12 cellular contexts compared by ENCODE assay signal in genomic region chr15:48865387-48866079, GRCh38. TPM values are rescaled to one million over a fixed set of nuclear protein-coding genes. Genes with fewer than 3 reads are reported as not detected.
A peak's percentile ranks its signal among the peaks of the same experiment; 100 is the strongest.
DNase-seq lines count a peak whose midpoint lies in the region; ATAC-seq and TF ChIP-seq lines count a peak whose summit lies in the region.
"Had no signal": no experiment of that assay in that cellular context is flagged by ENCODE, and none has a peak within 500 bp of the region (broad histone marks: within the 10 kb centered on the region; RNA-seq: fewer than 3 reads in every experiment).

No MANE protein-coding gene starts in this region.

- H3K27ac ChIP-seq in ACC112 (ENCODE audit: low read depth, low read length) (peak overlapping the region; percentile 74), mesenchymal stem cell (ENCODE audit: low read length, poor library complexity, severe bottlenecking) (peak overlapping the region; percentile 43)
- H3K27ac ChIP-seq in naive thymus-derived CD4-positive, alpha-beta T cell (ENCODE audit: low read depth, low read length): no peak overlapping the region
- H3K27ac ChIP-seq: BLaER1 had no signal

- peaks cover 0 to 37% (median 27%) of the 10 kb centered on the region in 5 donors for H3K27me3 Mint-ChIP-seq in naive thymus-derived CD4-positive, alpha-beta T cell

- ATAC-seq in naive thymus-derived CD4-positive, alpha-beta T cell: no peak

- H3K9me3 Mint-ChIP-seq in naive thymus-derived CD4-positive, alpha-beta T cell: no peaks in the 10 kb centered on the region

- no peak overlapping the region for H3K14ac ChIP-seq in mesenchymal stem cell (ENCODE audit: low read length in 2 of 2)

- H3K9me3 ChIP-seq in mesenchymal stem cell (ENCODE audit: control insufficient read depth, low read length): no peaks in the 10 kb centered on the region
- H3K9me3 ChIP-seq in naive thymus-derived CD4-positive, alpha-beta T cell (ENCODE audit: control insufficient read depth in 2 of 3, low read length in 3 of 3): no peaks in the 10 kb centered on the region
- H3K9me3 ChIP-seq: BLaER1 had no signal

- H3K18ac ChIP-seq in mesenchymal stem cell (ENCODE audit: low read depth in 1 of 2, low read length in 2 of 2): peak overlapping the region in 1 of 2 experiments; percentile 12

- H3K4ac ChIP-seq in mesenchymal stem cell (ENCODE audit: low read depth in 1 of 2, low read length in 2 of 2): peak overlapping the region in 1 of 2 experiments; percentile 79

- peak overlapping the region; percentile 63 for H3K9ac ChIP-seq in mesenchymal stem cell (ENCODE audit: low read length)
- H3K9ac ChIP-seq: BLaER1 had no signal

- H2BK120ac ChIP-seq in mesenchymal stem cell (ENCODE audit: low read depth, low read length): peak overlapping the region; percentile 45

- H3K27ac Mint-ChIP-seq in naive thymus-derived CD4-positive, alpha-beta T cell: no peak overlapping the region

- DNase-seq in HT1080 (ENCODE audit: low read depth) (peak; percentile 72), astrocyte of the hippocampus (ENCODE audit: low read depth, low spot score) (peak; percentile 54), mesenchymal stem cell (peak; percentile 88), medulla oblongata (ENCODE audit: extremely low spot score) (no peak), GM10266 (ENCODE audit: extremely low spot score) (no peak)
- DNase-seq in naive thymus-derived CD4-positive, alpha-beta T cell: no peak
- DNase-seq in activated CD8-positive, alpha-beta memory T cell treated with anti-CD3 and anti-CD28 coated beads for 24 hours: no peak
- DNase-seq: activated CD4-positive, alpha-beta T cell treated with anti-CD3 and anti-CD28 coated beads, Interleukin-2, amount 50 U/mL, for 4 hours; activated naive CD4-positive, alpha-beta T cell; NCI-H187 had no signal

- no peak overlapping the region for H3K4me3 Mint-ChIP-seq in naive thymus-derived CD4-positive, alpha-beta T cell

- no peaks in the 10 kb centered on the region for H3K79me2 ChIP-seq in ACC112 (ENCODE audit: control insufficient read depth, insufficient read depth, low read length, unreplicated experiment)

- peak overlapping the region in 1 of 2 experiments; percentile 54 for H2BK12ac ChIP-seq in mesenchymal stem cell (ENCODE audit: low read length in 2 of 2)

- no peak overlapping the region for H2BK15ac ChIP-seq in mesenchymal stem cell (ENCODE audit: low read depth, poor library complexity, severe bottlenecking)

- peak overlapping the region; percentile 18 for H3K4me3 ChIP-seq in ACC112 (ENCODE audit: low read depth, low read length)
- H3K4me3 ChIP-seq in mesenchymal stem cell (ENCODE audit: insufficient read depth in 1 of 2, low read depth in 1 of 2, low read length in 2 of 2): peak overlapping the region in 1 of 2 experiments; percentile 22
- no peak overlapping the region for H3K4me3 ChIP-seq in naive thymus-derived CD4-positive, alpha-beta T cell (ENCODE audit: low read length)
- H3K4me3 ChIP-seq: BLaER1 had no signal

- H4K8ac ChIP-seq in mesenchymal stem cell (ENCODE audit: low read length): peak overlapping the region; percentile 52

- H3K4me1 Mint-ChIP-seq in naive thymus-derived CD4-positive, alpha-beta T cell: peaks cover 0 to 8% (median 3%) of the 10 kb centered on the region in 7 donors

- no peaks in the 10 kb centered on the region for H3K79me1 ChIP-seq in mesenchymal stem cell (replicated peaks; ENCODE audit: low read length, poor library complexity, severe bottlenecking)

- no peaks in the 10 kb centered on the region for H3K36me3 ChIP-seq in ACC112 (ENCODE audit: insufficient read depth, low read length)
- no peaks in the 10 kb centered on the region for H3K36me3 ChIP-seq in mesenchymal stem cell (ENCODE audit: control insufficient read depth in 1 of 2, insufficient read depth in 2 of 2, low read depth in 1 of 2, low read length in 2 of 2)
- no peaks in the 10 kb centered on the region for H3K36me3 ChIP-seq in naive thymus-derived CD4-positive, alpha-beta T cell (ENCODE audit: control insufficient read depth in 2 of 3, insufficient read depth in 3 of 3, low read length in 3 of 3)
- H3K36me3 ChIP-seq: BLaER1 had no signal

- intact Hi-C loops in naive thymus-derived CD4-positive, alpha-beta T cell (cut with micrococcal nuclease): loop anchor here in 1 of 2 donors (10.0 kb wide), 1 partner anchor 369 kb away; no protein-coding TSS in a partner anchor

- H3K27me3 ChIP-seq in ACC112 (ENCODE audit: insufficient read depth, low read length) (no peaks in the 10 kb centered on the region), mesenchymal stem cell (ENCODE audit: control insufficient read depth in 1 of 2, insufficient read depth in 1 of 2, low read length in 2 of 2) (no peaks in the 10 kb centered on the region)
- no peaks in the 10 kb centered on the region for H3K27me3 ChIP-seq in naive thymus-derived CD4-positive, alpha-beta T cell (ENCODE audit: control insufficient read depth in 2 of 2, insufficient read depth in 2 of 2, low read length in 2 of 2)
- H3K27me3 ChIP-seq: BLaER1 had no signal

- peaks cover 42% of the 10 kb centered on the region for H3K4me1 ChIP-seq in ACC112 (ENCODE audit: control insufficient read depth, insufficient read depth, low read length, unreplicated experiment)
- H3K4me1 ChIP-seq in mesenchymal stem cell (ENCODE audit: control insufficient read depth, insufficient read depth, low read depth, low read length): peaks cover 5% of the 10 kb centered on the region
- H3K4me1 ChIP-seq in naive thymus-derived CD4-positive, alpha-beta T cell (ENCODE audit: control insufficient read depth in 2 of 2, insufficient read depth in 2 of 2, low read length in 2 of 2): no peaks in the 10 kb centered on the region
- H3K4me1 ChIP-seq: BLaER1 had no signal

- TF ChIP-seq CTCF in GM10266 (IDR thresholded peaks at IDR 0.05; ENCODE audit: control insufficient read depth, insufficient read depth, low read depth, missing control alignments): no peak

- 18% methylated on average over 3 of the region's 3 CpGs for WGBS in mesenchymal stem cell

- H2AK5ac ChIP-seq in mesenchymal stem cell (ENCODE audit: low read length, severe bottlenecking): peak overlapping the region; percentile 19

- H3K23ac ChIP-seq in mesenchymal stem cell (ENCODE audit: low read length in 2 of 2): no peak overlapping the region

- no peak overlapping the region for H2BK5ac ChIP-seq in mesenchymal stem cell (ENCODE audit: low read depth, low read length, poor library complexity, severe bottlenecking)

- H3K36me3 Mint-ChIP-seq in naive thymus-derived CD4-positive, alpha-beta T cell: no peaks in the 10 kb centered on the region

- CTCF ChIA-PET in naive thymus-derived CD4-positive, alpha-beta T cell (lab: Charles Lee): interaction anchor here (2.7 kb wide), 1 partner anchor 280 kb away, joined by 9 read pairs; no protein-coding TSS in a partner anchor

- no peak overlapping the region for H4K91ac ChIP-seq in mesenchymal stem cell (ENCODE audit: low read length)

- H2AFZ ChIP-seq in ACC112 (ENCODE audit: low read length, unreplicated experiment) (peak overlapping the region; percentile 4), mesenchymal stem cell (ENCODE audit: low read depth, low read length) (no peak overlapping the region)

- POLR2A ChIA-PET in naive thymus-derived CD4-positive, alpha-beta T cell (lab: Charles Lee): no interaction called here

- no peak overlapping the region for H3K4me2 ChIP-seq in mesenchymal stem cell (ENCODE audit: low read length, poor library complexity, severe bottlenecking)
- H3K4me2 ChIP-seq: BLaER1 had no signal

RNA-seq across cellular contexts. Expression of gene EID1, which starts 12.4 kb away (rescaled TPM):
- 144 and 193 TPM in 2 replicates for total RNA-seq in HT1080 (2014; rRNA removed; shearing (Covaris generic))
- polyA plus RNA-seq in HT1080 (2015; cell fraction: cytosol; rRNA removed): 175 and 191 TPM in 2 replicates
- 98.0 and 103 TPM in 2 replicates for polyA plus RNA-seq in HT1080 (2015; cell fraction: nucleus; rRNA removed)
- 264 TPM for polyA plus RNA-seq in mesenchymal stem cell (2013, experiment 1 of 2)
- 277 TPM for polyA plus RNA-seq in mesenchymal stem cell (2013, experiment 2 of 2)
- total RNA-seq in naive thymus-derived CD4-positive, alpha-beta T cell: 10 to 100 TPM; 40.3 to 96.0 (median 56.5) TPM
- 100 to 1,000 TPM; 141 to 196 TPM for polyA plus RNA-seq in naive thymus-derived CD4-positive, alpha-beta T cell

RNA-seq across cellular contexts. Expression of gene CEP152, which starts 54.7 kb away (rescaled TPM):
- 6.3 and 14.5 TPM in 2 replicates for total RNA-seq in HT1080 (2014; rRNA removed; shearing (Covaris generic))
- polyA plus RNA-seq in HT1080 (2015; cell fraction: cytosol; rRNA removed): 4.5 and 5.3 TPM in 2 replicates
- polyA plus RNA-seq in HT1080 (2015; cell fraction: nucleus; rRNA removed): 23.0 and 28.2 TPM in 2 replicates
- polyA plus RNA-seq in mesenchymal stem cell (2013, experiment 1 of 2): 2.8 TPM
- polyA plus RNA-seq in mesenchymal stem cell (2013, experiment 2 of 2): 2.5 TPM
- 10 to 100 TPM in 3 of 5 experiments, 1 to 10 TPM in 2; 6.2 to 26.3 (median 17.0) TPM for total RNA-seq in naive thymus-derived CD4-positive, alpha-beta T cell
- 1 to 10 TPM; 3.5 to 8.4 TPM for polyA plus RNA-seq in naive thymus-derived CD4-positive, alpha-beta T cell

Comparison
In these comparisons a context has a peak if more than half of its experiments do, and no peak if none do; other contexts are left out.
1. DNase-seq: peak in HT1080 (single experiment), astrocyte of the hippocampus (single experiment) and mesenchymal stem cell (single experiment); none in medulla oblongata (single experiment), GM10266 (single experiment), naive thymus-derived CD4-positive, alpha-beta T cell (0 of 9) and activated CD8-positive, alpha-beta memory T cell treated with anti-CD3 and anti-CD28 coated beads for 24 hours (single experiment).